15 cellular contexts compared by ENCODE assay signal in the genomic region with DNA sequence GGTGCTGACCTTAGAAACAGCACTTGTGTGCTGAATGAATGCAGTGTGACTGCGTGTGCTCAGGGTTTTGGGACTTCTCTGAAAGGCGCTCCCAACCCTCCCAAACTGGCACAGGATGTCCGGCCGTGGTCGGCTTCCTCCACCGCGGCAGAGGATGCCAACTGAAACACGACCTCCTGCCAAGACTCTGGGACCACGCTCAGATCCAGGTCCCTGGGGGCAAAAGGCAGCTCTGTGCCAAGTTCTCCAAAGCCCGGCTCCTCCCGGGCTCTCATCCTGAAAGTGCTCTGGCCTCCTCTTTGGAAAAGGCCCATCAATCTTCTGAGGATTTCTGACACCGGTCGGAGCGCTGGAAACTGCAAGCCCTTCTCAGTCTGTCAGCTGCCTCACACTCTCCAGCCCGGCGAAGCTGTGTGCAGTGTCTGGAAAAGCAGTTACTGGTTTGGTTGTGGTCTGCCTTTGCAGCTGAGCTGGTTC. TPM values are rescaled to one million over a fixed set of nuclear protein-coding genes. Genes with fewer than 3 reads are reported as not detected.
A peak's percentile ranks its signal among the peaks of the same experiment; 100 is the strongest.
DNase-seq lines count a peak whose midpoint lies in the region; ATAC-seq and TF ChIP-seq lines count a peak whose summit lies in the region.
"Had no signal": no experiment of that assay in that cellular context is flagged by ENCODE, and none has a peak within 500 bp of the region (broad histone marks: within the 10 kb centered on the region; RNA-seq: fewer than 3 reads in every experiment).

No MANE protein-coding gene starts in this region.

- 0 to 4% methylated on average over 16 of the region's 16 CpGs for WGBS in aorta, 2 donors

- H3K27me3 ChIP-seq in breast epithelium, result no peaks in the 10 kb centered on the region
- H3K27me3 ChIP-seq in aorta (ENCODE audit: control insufficient read depth in 1 of 2, insufficient read depth in 2 of 2, low read length in 1 of 2), result no peaks in the 10 kb centered on the region
- H3K27me3 ChIP-seq: Peyer's patch had no signal

- H3K27ac ChIP-seq in breast epithelium (peak overlapping the region; percentile 73 to 92), aorta (ENCODE audit: low read depth in 1 of 2, low read length in 2 of 2) (peak overlapping the region in 1 of 2 donors; percentile 61)
- H3K27ac ChIP-seq: Peyer's patch had no signal

- H3K4me3 ChIP-seq in breast epithelium, result peak overlapping the region in 2 of 3 donors; percentile 24 to 52
- no peak overlapping the region for H3K4me3 ChIP-seq in aorta (ENCODE audit: low read length in 2 of 2)
- H3K4me3 ChIP-seq: Peyer's patch had no signal

- intact Hi-C loops in breast epithelium (cut with DNase I; ENCODE audit: low total_unique reads) (no loop called here), aorta (cut with DNase I) (loop anchor here (5.0 to 10.0 kb wide), 4 partner anchors 99 to 307 kb away; no protein-coding TSS in a partner anchor)

- TF ChIP-seq POLR2A in breast epithelium (IDR thresholded peaks at IDR 0.05), result no peak

- peaks cover 9 to 11% of the 10 kb centered on the region in 2 donors for H3K4me1 ChIP-seq in breast epithelium
- H3K4me1 ChIP-seq in aorta (ENCODE audit: control insufficient read depth in 1 of 2, insufficient read depth in 2 of 2, low read length in 2 of 2), result no peaks in the 10 kb centered on the region
- H3K4me1 ChIP-seq: Peyer's patch had no signal

- H3K9me3 ChIP-seq in breast epithelium (no peaks in the 10 kb centered on the region), aorta (ENCODE audit: control insufficient read depth, low read length) (no peaks in the 10 kb centered on the region)
- H3K9me3 ChIP-seq: Peyer's patch had no signal

- H3K36me3 ChIP-seq in breast epithelium (no peaks in the 10 kb centered on the region), aorta (ENCODE audit: control insufficient read depth in 1 of 2, insufficient read depth in 2 of 2, low read length in 1 of 2) (no peaks in the 10 kb centered on the region)
- H3K36me3 ChIP-seq: Peyer's patch had no signal

- TF ChIP-seq CTCF in breast epithelium (IDR thresholded peaks at IDR 0.05), result no peak

- DNase-seq in activated CD8-positive, alpha-beta memory T cell treated with anti-CD3 and anti-CD28 coated beads for 24 hours, result peak; percentile 30
- DNase-seq in activated CD8-positive, alpha-beta memory T cell treated with anti-CD3 and anti-CD28 coated beads, Interleukin-2, amount 50 U/mL, for 4 hours, result no peak
- peak; percentile 46 to 60 for DNase-seq in breast epithelium (ENCODE audit: low spot score in 2 of 2)
- DNase-seq in myocyte (ENCODE audit: low read depth), result peak; percentile 62
- DNase-seq in aorta, result peak; percentile 93 to 95
- no peak for DNase-seq in NK-92 (lab: John Stamatoyannopoulos, UW; ENCODE audit: unreplicated experiment)
- DNase-seq: natural killer cell; NCI-H2029; Peyer's patch; stimulated activated CD4-positive, alpha-beta T cell treated with anti-CD3 and anti-CD28 coated beads, Interleukin-1b, Interleukin-23, amount 100 ng/mL, for 48 hours; stimulated activated naive CD4-positive, alpha-beta T cell treated with Interleukin-2 at 50 U/mL for 16 hours had no signal

- ATAC-seq in aorta (ENCODE audit: low FRiP score) (peak; percentile 87), GM18858 (IDR thresholded peaks at IDR 0.05; ENCODE audit: unreplicated experiment) (no peak), HG03139 (IDR thresholded peaks at IDR 0.05; ENCODE audit: unreplicated experiment) (no peak)
- ATAC-seq: natural killer cell had no signal

RNA-seq across cellular contexts. Expression of a gene that starts 32.3 kb away (rescaled TPM):
- total RNA-seq in breast epithelium (10 to 100 TPM in 1 of 3 donors, 1 to 10 TPM in 2; 5.6 to 26.5 (median 6.1) TPM), myocyte (16.4 and 26.6 TPM in 2 replicates), aorta (10 to 100 TPM; 18.2 to 22.4 TPM)
- polyA plus RNA-seq in myocyte (2012), result 8.0 TPM
- polyA plus RNA-seq in aorta, result 1 to 10 TPM in 1 of 2 donors, under 1 TPM in 1; 0.69 to 1.9 TPM
- total RNA-seq: G401 had no signal
- polyA plus RNA-seq: AG04450 had no signal

Comparison
In these comparisons a context has a peak if more than half of its experiments do, and no peak if none do; other contexts are left out.
1. DNase-seq: peak in activated CD8-positive, alpha-beta memory T cell treated with anti-CD3 and anti-CD28 coated beads for 24 hours (single experiment), breast epithelium (2 of 2), myocyte (single experiment) and aorta (2 of 2); none in activated CD8-positive, alpha-beta memory T cell treated with anti-CD3 and anti-CD28 coated beads, Interleukin-2, amount 50 U/mL, for 4 hours (single experiment) and NK-92 (single experiment).
2. H3K4me3 ChIP-seq: peak in breast epithelium (2 of 3); none in aorta (0 of 2).